In the genomic region with DNA sequence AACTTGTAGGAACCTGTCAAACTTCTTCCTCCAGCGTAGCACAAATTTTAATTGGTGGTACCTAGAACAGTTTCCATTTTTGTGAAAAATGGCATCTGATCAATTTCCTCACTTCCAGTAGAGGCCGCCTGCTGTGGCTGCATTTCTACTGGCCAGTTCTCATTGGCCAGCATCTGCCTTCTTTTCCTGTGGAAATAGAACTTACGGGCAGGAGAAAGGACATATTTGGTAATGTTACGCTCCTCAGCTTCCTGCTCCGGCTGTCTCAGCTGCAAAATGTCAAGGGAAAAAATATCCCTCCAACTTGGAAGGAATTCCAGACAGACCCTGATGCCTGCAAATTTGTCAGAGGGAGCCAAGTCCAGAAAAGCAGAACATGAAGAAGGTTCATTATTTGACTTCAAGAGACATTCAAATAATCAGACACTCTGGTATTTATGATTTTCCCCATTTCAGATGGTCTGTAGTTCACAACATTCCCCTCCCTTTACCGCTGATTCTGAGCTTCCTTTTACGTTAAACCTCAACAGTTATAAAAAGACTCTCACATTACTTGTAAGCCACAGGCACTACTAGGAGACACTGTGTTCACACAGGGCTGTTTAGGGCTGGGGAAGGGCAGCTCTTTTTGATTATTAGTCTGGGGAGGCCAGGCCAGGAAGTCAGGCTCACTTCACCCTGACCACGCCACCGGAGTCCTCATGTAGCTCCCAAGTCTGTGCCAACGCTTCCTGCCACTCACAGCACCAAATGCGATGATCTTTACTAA, we compare ENCODE assay signal across 9 cellular contexts.
DNase-seq lines count a peak whose midpoint lies in the region; TF ChIP-seq lines count a peak whose summit lies in the region.
"Had no signal": no experiment of that assay in that cellular context is flagged by ENCODE, and none has a peak within 500 bp of the region (broad histone marks: within the 10 kb centered on the region; RNA-seq: fewer than 3 reads in every experiment).

No MANE protein-coding gene starts in this region.

- H3K27me3 Mint-ChIP-seq in activated naive CD8-positive, alpha-beta T cell treated with anti-CD3 and anti-CD28 coated beads for 36 hours = peaks cover 20% of the 10 kb centered on the region

- TF ChIP-seq CTCF in AG09309 (IDR thresholded peaks at IDR 0.05; ENCODE audit: control insufficient read depth, insufficient read depth, low read depth, low read length, missing control alignments) (no peak), fibroblast of pulmonary artery (IDR thresholded peaks at IDR 0.05; ENCODE audit: low read length, missing control alignments) (no peak), osteoblast (IDR thresholded peaks at IDR 0.05; ENCODE audit: extremely low read depth, low read depth, low read length) (no peak), BE2C (IDR thresholded peaks at IDR 0.05; ENCODE audit: low read depth, low read length) (no peak)

- DNase-seq in AG09309 (ENCODE audit: low read depth) (peak; percentile 74), OCI-M1 (lab: John Stamatoyannopoulos, UW) (peak; percentile 38), fibroblast of pulmonary artery (ENCODE audit: low read depth) (peak; percentile 86), osteoblast (ENCODE audit: insufficient read length, low spot score, missing footprints) (peak; percentile 1), NCI-H1436 (lab: John Stamatoyannopoulos, UW) (no peak), SHP77 treated with DMSO at 0.1 percent for 48 hours (lab: John Stamatoyannopoulos, UW) (no peak), BE2C (no peak)
- DNase-seq in activated naive CD8-positive, alpha-beta T cell treated with anti-CD3 and anti-CD28 coated beads for 36 hours = no peak
- DNase-seq: CD8-positive, alpha-beta T cell had no signal

- peak overlapping the region; percentile 59 for H3K4me2 ChIP-seq in osteoblast (ENCODE audit: insufficient read depth, low read length)

- no peak overlapping the region for H3K4me3 ChIP-seq in AG09309 (ENCODE audit: control insufficient read depth, low read depth, low read length)
- H3K4me3 ChIP-seq in fibroblast of pulmonary artery (replicated peaks; ENCODE audit: low read depth, low read length) = no peak overlapping the region
- H3K4me3 ChIP-seq in osteoblast (ENCODE audit: insufficient read depth, low read length) = peak overlapping the region; percentile 9
- H3K4me3 ChIP-seq in BE2C (ENCODE audit: low read depth, low read length) = no peak overlapping the region

- no peaks in the 10 kb centered on the region for H3K36me3 Mint-ChIP-seq in activated naive CD8-positive, alpha-beta T cell treated with anti-CD3 and anti-CD28 coated beads for 36 hours
- H3K36me3 Mint-ChIP-seq: CD8-positive, alpha-beta T cell had no signal

- H3K9me3 ChIP-seq in osteoblast (ENCODE audit: low read depth, low read length) (no peaks in the 10 kb centered on the region), BE2C (no peaks in the 10 kb centered on the region)

- no peaks in the 10 kb centered on the region for H3K9me3 Mint-ChIP-seq in activated naive CD8-positive, alpha-beta T cell treated with anti-CD3 and anti-CD28 coated beads for 36 hours
- H3K9me3 Mint-ChIP-seq: CD8-positive, alpha-beta T cell had no signal

- H3K36me3 ChIP-seq in osteoblast (ENCODE audit: insufficient read depth, low read length) (no peaks in the 10 kb centered on the region), BE2C (no peaks in the 10 kb centered on the region)

- H3K4me1 Mint-ChIP-seq in activated naive CD8-positive, alpha-beta T cell treated with anti-CD3 and anti-CD28 coated beads for 36 hours = no peaks in the 10 kb centered on the region

- H2AFZ ChIP-seq in osteoblast (ENCODE audit: low read length) = peak overlapping the region; percentile 35

- peak overlapping the region; percentile 99 for H3K27ac ChIP-seq in osteoblast (ENCODE audit: low read depth, low read length)

- H3K27ac Mint-ChIP-seq in activated naive CD8-positive, alpha-beta T cell treated with anti-CD3 and anti-CD28 coated beads for 36 hours = no peak overlapping the region
- H3K27ac Mint-ChIP-seq: CD8-positive, alpha-beta T cell had no signal

- no peak overlapping the region for H3K4me3 Mint-ChIP-seq in activated naive CD8-positive, alpha-beta T cell treated with anti-CD3 and anti-CD28 coated beads for 36 hours
- H3K4me3 Mint-ChIP-seq: CD8-positive, alpha-beta T cell had no signal

- H4K20me1 ChIP-seq in osteoblast (ENCODE audit: insufficient read depth, low read length) = no peaks in the 10 kb centered on the region

- no peaks in the 10 kb centered on the region for H3K79me2 ChIP-seq in osteoblast (ENCODE audit: insufficient read depth, low read length)

- H3K4me1 ChIP-seq in osteoblast (ENCODE audit: insufficient read depth, low read length) (peaks cover 41% of the 10 kb centered on the region), BE2C (no peaks in the 10 kb centered on the region)

- H3K27me3 ChIP-seq in osteoblast (ENCODE audit: insufficient read depth, low read length) (no peaks in the 10 kb centered on the region), BE2C (no peaks in the 10 kb centered on the region)

Comparison
In these comparisons a context has a peak if more than half of its experiments do, and no peak if none do; other contexts are left out.
1. DNase-seq: peak in AG09309 (single experiment), OCI-M1 (single experiment), fibroblast of pulmonary artery (single experiment) and osteoblast (single experiment); none in activated naive CD8-positive, alpha-beta T cell treated with anti-CD3 and anti-CD28 coated beads for 36 hours (single experiment), NCI-H1436 (single experiment), SHP77 treated with DMSO at 0.1 percent for 48 hours (single experiment) and BE2C (single experiment).